Comparison of ENCODE assay signal across 8 cellular contexts in genomic region chr6:18121580-18122127, GRCh38.
DNase-seq lines count a peak whose midpoint lies in the region; ATAC-seq and TF ChIP-seq lines count a peak whose summit lies in the region.

No MANE protein-coding gene starts in this region.

- ATAC-seq in HG02981 (IDR thresholded peaks at IDR 0.05; ENCODE audit: unreplicated experiment) (no peak), GM21619 (IDR thresholded peaks at IDR 0.05; ENCODE audit: unreplicated experiment) (no peak), GM21529 (IDR thresholded peaks at IDR 0.05; ENCODE audit: unreplicated experiment) (no peak)

- DNase-seq in GM10266 (ENCODE audit: extremely low spot score) (no peak), NAMALWA (ENCODE audit: low spot score) (peak; percentile 12), epithelial cell of esophagus (ENCODE audit: low read depth) (no peak), retinal pigment epithelial cell (ENCODE audit: low read depth) (no peak), SIG-M5 (lab: John Stamatoyannopoulos, UW) (no peak)

- H3K4me3 ChIP-seq in epithelial cell of esophagus (ENCODE audit: low read length) (peak overlapping the region; percentile 38), retinal pigment epithelial cell (ENCODE audit: low read length) (peak overlapping the region; percentile 38)

- TF ChIP-seq CTCF in GM10266 (IDR thresholded peaks at IDR 0.05; ENCODE audit: control insufficient read depth, insufficient read depth, low read depth, missing control alignments) (peak; percentile 19), epithelial cell of esophagus (IDR thresholded peaks at IDR 0.05; ENCODE audit: insufficient read depth, low read depth, low read length, missing control alignments) (no peak), retinal pigment epithelial cell (conservative IDR thresholded peaks at IDR 0.05; ENCODE audit: low read depth, low read length) (no peak)
